20 cellular contexts compared by ENCODE assay signal in the genomic region with DNA sequence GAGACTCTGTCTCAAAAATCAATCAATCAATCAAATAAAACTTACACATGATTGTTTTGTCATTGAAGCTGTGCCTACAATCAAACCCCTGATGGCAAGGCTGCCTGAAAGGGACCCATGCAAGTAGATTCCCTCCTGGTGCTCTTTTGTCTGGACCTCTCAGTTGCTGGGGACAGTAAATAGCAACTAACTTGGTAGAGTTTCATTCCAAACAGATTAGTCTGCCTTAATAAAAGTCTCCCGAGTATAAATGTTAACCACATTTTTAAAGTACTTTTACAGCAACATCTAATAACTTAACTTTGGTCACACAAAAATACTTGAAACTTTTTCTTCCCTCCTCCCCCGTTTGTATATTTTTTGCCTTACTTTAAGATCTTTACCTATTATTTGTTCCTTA.
"Had no signal": no experiment of that assay in that cellular context is flagged by ENCODE, and none has a peak within 500 bp of the region (broad histone marks: within the 10 kb centered on the region; RNA-seq: fewer than 3 reads in every experiment).

No MANE protein-coding gene starts in this region.

- H3K4me3 ChIP-seq: left ventricle myocardium inferior, right lobe of liver, transverse colon, vagina had no signal

- ATAC-seq: activated CD8-positive, alpha-beta memory T cell treated with anti-CD3 and anti-CD28 coated beads, Interleukin-2, amount 10 ng/mL, durations not matched to agents 7 days and 5 days; activated CD8-positive, alpha-beta T cell treated with anti-CD3 and anti-CD28 coated beads for 36 hours; activated naive CD8-positive, alpha-beta T cell treated with anti-CD3 and anti-CD28 coated beads, Interleukin-2, amount 50 U/mL, for 24 hours; right lobe of liver; stimulated activated memory B cell treated with anti-CD40 and anti-IgM and Interleukin-4, amounts not matched to agents 10 μg/mL and 1 μg/mL and 100 μg/mL, for 72 hours had no signal

- H3K9me3 ChIP-seq: right lobe of liver, vagina had no signal

- H3K79me2 ChIP-seq: parathyroid adenoma had no signal

- H3K36me3 ChIP-seq: left ventricle myocardium inferior, right lobe of liver, transverse colon, vagina had no signal

- H3K9ac ChIP-seq: parathyroid adenoma had no signal

- DNase-seq: activated CD4-positive, alpha-beta T cell treated with anti-CD3 and anti-CD28 coated beads, Interleukin-2, amount 10 ng/mL, durations not matched to agents 7 days and 5 days; activated CD4-positive, CD25-positive, alpha-beta regulatory T cell treated with anti-CD3 and anti-CD28 coated beads, Interleukin-2, amount 50 U/mL, for 72 hours; activated CD8-positive, alpha-beta memory T cell treated with anti-CD3 and anti-CD28 coated beads, Interleukin-2, amount 10 ng/mL, durations not matched to agents 7 days and 5 days; activated CD8-positive, alpha-beta T cell treated with anti-CD3 and anti-CD28 coated beads for 36 hours; activated gamma-delta T cell; activated naive CD4-positive, alpha-beta T cell treated with anti-CD3 and anti-CD28 coated beads, Interleukin-2, amount 50 U/mL, for 16 hours; activated naive CD8-positive, alpha-beta T cell treated with anti-CD3 and anti-CD28 coated beads, Interleukin-2, amount 50 U/mL, for 24 hours; activated T-cell treated with anti-CD3 and anti-CD28 coated beads for 4 hours; foreskin melanocyte; immature natural killer cell; left ventricle myocardium inferior; nephron progenitor cell; right lobe of liver; small intestine; stimulated activated CD4-positive, alpha-beta T cell treated with anti-CD3 and anti-CD28 coated beads, Interleukin-15, amount 100 ng/mL, for 24 hours; transverse colon had no signal

- H3K27ac ChIP-seq: epithelial cell of prostate, left ventricle myocardium inferior, parathyroid adenoma, right lobe of liver, transverse colon, vagina had no signal

- H3K4me1 Mint-ChIP-seq: activated CD4-positive, alpha-beta T cell treated with anti-CD3 and anti-CD28 coated beads, Interleukin-2, amount 10 ng/mL, durations not matched to agents 7 days and 5 days; activated CD8-positive, alpha-beta memory T cell treated with anti-CD3 and anti-CD28 coated beads, Interleukin-2, amount 10 ng/mL, durations not matched to agents 7 days and 5 days; immature natural killer cell; nephron progenitor cell; stimulated activated memory B cell treated with anti-CD40 and anti-IgM and Interleukin-4, amounts not matched to agents 10 μg/mL and 1 μg/mL and 100 μg/mL, for 72 hours had no signal

- H3K4me1 ChIP-seq: parathyroid adenoma, right lobe of liver, transverse colon had no signal

- H2AFZ ChIP-seq: parathyroid adenoma had no signal

- H3K27ac Mint-ChIP-seq: activated CD4-positive, alpha-beta T cell treated with anti-CD3 and anti-CD28 coated beads, Interleukin-2, amount 10 ng/mL, durations not matched to agents 7 days and 5 days; activated CD8-positive, alpha-beta memory T cell treated with anti-CD3 and anti-CD28 coated beads, Interleukin-2, amount 10 ng/mL, durations not matched to agents 7 days and 5 days; activated CD8-positive, alpha-beta T cell treated with anti-CD3 and anti-CD28 coated beads for 36 hours; activated naive CD8-positive, alpha-beta T cell treated with anti-CD3 and anti-CD28 coated beads, Interleukin-2, amount 50 U/mL, for 24 hours; immature natural killer cell; nephron progenitor cell; stimulated activated memory B cell treated with anti-CD40 and anti-IgM and Interleukin-4, amounts not matched to agents 10 μg/mL and 1 μg/mL and 100 μg/mL, for 72 hours had no signal

- H3K36me3 Mint-ChIP-seq: activated CD8-positive, alpha-beta memory T cell treated with anti-CD3 and anti-CD28 coated beads, Interleukin-2, amount 10 ng/mL, durations not matched to agents 7 days and 5 days had no signal

- H3K4me3 Mint-ChIP-seq: activated CD4-positive, alpha-beta T cell treated with anti-CD3 and anti-CD28 coated beads, Interleukin-2, amount 10 ng/mL, durations not matched to agents 7 days and 5 days; activated CD8-positive, alpha-beta memory T cell treated with anti-CD3 and anti-CD28 coated beads, Interleukin-2, amount 10 ng/mL, durations not matched to agents 7 days and 5 days; activated CD8-positive, alpha-beta T cell treated with anti-CD3 and anti-CD28 coated beads for 36 hours; activated naive CD8-positive, alpha-beta T cell treated with anti-CD3 and anti-CD28 coated beads, Interleukin-2, amount 50 U/mL, for 24 hours; immature natural killer cell; nephron progenitor cell; stimulated activated memory B cell treated with anti-CD40 and anti-IgM and Interleukin-4, amounts not matched to agents 10 μg/mL and 1 μg/mL and 100 μg/mL, for 72 hours had no signal

- H3K27me3 ChIP-seq: right lobe of liver, transverse colon, vagina had no signal
